ENCODE assay signal across 26 cellular contexts in the genomic region with DNA sequence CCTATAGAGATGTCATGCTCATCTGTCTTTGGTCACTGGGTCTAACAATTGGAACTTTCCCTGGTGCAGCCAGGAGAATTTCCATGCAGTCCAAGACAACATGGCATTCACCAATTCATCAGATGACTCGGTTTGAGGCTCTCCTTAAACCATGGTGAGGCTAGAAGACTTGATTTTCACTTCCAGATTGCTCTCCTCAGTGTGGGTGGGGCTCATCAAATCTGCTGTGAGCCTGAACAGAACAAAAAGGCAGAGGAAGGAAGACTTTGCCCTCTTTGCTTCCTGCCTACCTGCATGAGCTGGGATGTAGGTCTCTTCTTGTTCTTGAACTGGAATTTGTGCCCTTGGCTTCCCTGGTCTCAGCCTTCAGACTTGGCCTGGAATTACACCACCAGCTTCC.
A peak's percentile ranks its signal among the peaks of the same experiment; 100 is the strongest.
DNase-seq lines count a peak whose midpoint lies in the region; ATAC-seq, FAIRE-seq and TF ChIP-seq lines count a peak whose summit lies in the region.
"Had no signal": no experiment of that assay in that cellular context is flagged by ENCODE, and none has a peak within 500 bp of the region (broad histone marks: within the 10 kb centered on the region; RNA-seq: fewer than 3 reads in every experiment).

No MANE protein-coding gene starts in this region.

- no peak for TF ChIP-seq RAD21 in IMR-90 (IDR thresholded peaks at IDR 0.05; ENCODE audit: low read length)

- TF ChIP-seq POLR2A in IMR-90 (IDR thresholded peaks at IDR 0.05; ENCODE audit: low read depth, low read length) (no peak), endothelial cell of umbilical vein (IDR thresholded peaks at IDR 0.05; ENCODE audit: low read depth, low read length) (no peak)

- H4K5ac ChIP-seq in IMR-90 (ENCODE audit: low read depth, low read length), result no peak overlapping the region

- H3K9me3 Mint-ChIP-seq in activated naive CD8-positive, alpha-beta T cell (ENCODE audit: low read depth), result peaks cover 5% of the 10 kb centered on the region
- H3K9me3 Mint-ChIP-seq in activated naive CD8-positive, alpha-beta T cell treated with anti-CD3 and anti-CD28 coated beads for 36 hours, result peaks cover 12% of the 10 kb centered on the region
- H3K9me3 Mint-ChIP-seq in stimulated activated memory B cell treated with anti-CD40 and anti-IgM and Interleukin-4, amounts not matched to agents 10 μg/mL and 1 μg/mL and 100 μg/mL, for 72 hours, result no peaks in the 10 kb centered on the region
- H3K9me3 Mint-ChIP-seq in Calu3 (ENCODE audit: low read depth, unreplicated experiment), result no peaks in the 10 kb centered on the region
- H3K9me3 Mint-ChIP-seq: dendritic cell treated with granulocyte-macrophage colony-stimulating factor and Interleukin-4, amounts not matched to agents 40 ng/mL and 50 ng/mL, for 4 days; neural progenitor cell; stimulated activated naive CD8-positive, alpha-beta T cell treated with anti-CD3 and anti-CD28 coated beads, Interleukin-15, amount 100 ng/mL, for 72 hours had no signal

- no peak overlapping the region for H3K14ac ChIP-seq in IMR-90 (replicated peaks; ENCODE audit: low read depth, low read length)

- H3K23ac ChIP-seq in IMR-90 (ENCODE audit: low read depth, low read length), result no peak overlapping the region

- DNase-seq in activated naive CD8-positive, alpha-beta T cell treated with anti-CD3 and anti-CD28 coated beads for 36 hours, result no peak
- DNase-seq in IMR-90 (no peak), endothelial cell of umbilical vein (ENCODE audit: low read depth, low spot score) (no peak), left ventricle myocardium inferior (no peak), Calu3 (no peak)
- DNase-seq: activated CD4-positive, alpha-beta T cell treated with anti-CD3 and anti-CD28 coated beads for 48 hours; activated gamma-delta T cell treated with Interleukin-2 at 50 U/mL for 16 hours; caudate nucleus; DMS53; GDM1; hypothalamus; Kasumi-1; NCI-H1694; NCI-H510A treated with DMSO at 0.1 percent for 48 hours; NK-92 treated with Interleukin-12 subunit alpha and Interleukin-12 subunit beta, amount 100 ng/mL, for 24 hours; sigmoid colon; stimulated activated CD4-positive, alpha-beta T cell treated with anti-CD3 and anti-CD28 coated beads, Interleukin-15, amount 100 ng/mL, for 24 hours; stimulated activated naive CD8-positive, alpha-beta T cell treated with anti-CD3 and anti-CD28 coated beads, Interleukin-15, amount 100 ng/mL, for 72 hours; thyroid gland had no signal

- H3K79me2 ChIP-seq in endothelial cell of umbilical vein (ENCODE audit: control insufficient read depth, insufficient read depth, low read length), result no peaks in the 10 kb centered on the region

- H3K27me3 ChIP-seq in IMR-90 (ENCODE audit: control insufficient read depth, insufficient read depth, low read length) (no peaks in the 10 kb centered on the region), endothelial cell of umbilical vein (ENCODE audit: control insufficient read depth in 2 of 2, insufficient read depth in 2 of 2, low read length in 2 of 2) (no peaks in the 10 kb centered on the region), left ventricle myocardium inferior (ENCODE audit: low read depth) (no peaks in the 10 kb centered on the region)
- H3K27me3 ChIP-seq: ascending aorta, neural progenitor cell, sigmoid colon, thyroid gland had no signal

- H3K4me1 ChIP-seq in IMR-90 (ENCODE audit: control insufficient read depth, insufficient read depth, low read length) (no peaks in the 10 kb centered on the region), endothelial cell of umbilical vein (ENCODE audit: control insufficient read depth, extremely low read depth, insufficient read depth, low read length) (no peaks in the 10 kb centered on the region), left ventricle myocardium inferior (peaks cover 7% of the 10 kb centered on the region)
- H3K4me1 ChIP-seq: ascending aorta, neural progenitor cell, thyroid gland had no signal

- no peak overlapping the region for H3K4me2 ChIP-seq in IMR-90 (ENCODE audit: low read depth, low read length)
- H3K4me2 ChIP-seq in endothelial cell of umbilical vein (ENCODE audit: insufficient read depth, low read length), result no peak overlapping the region
- H3K4me2 ChIP-seq: neural progenitor cell had no signal

- no peaks in the 10 kb centered on the region for H3K27me3 Mint-ChIP-seq in activated naive CD8-positive, alpha-beta T cell
- no peaks in the 10 kb centered on the region for H3K27me3 Mint-ChIP-seq in activated naive CD8-positive, alpha-beta T cell treated with anti-CD3 and anti-CD28 coated beads for 36 hours
- peaks cover 36% of the 10 kb centered on the region for H3K27me3 Mint-ChIP-seq in stimulated activated memory B cell treated with anti-CD40 and anti-IgM and Interleukin-4, amounts not matched to agents 10 μg/mL and 1 μg/mL and 100 μg/mL, for 72 hours
- no peaks in the 10 kb centered on the region for H3K27me3 Mint-ChIP-seq in Calu3 (ENCODE audit: unreplicated experiment)
- H3K27me3 Mint-ChIP-seq: dendritic cell treated with granulocyte-macrophage colony-stimulating factor and Interleukin-4, amounts not matched to agents 40 ng/mL and 50 ng/mL, for 4 days; stimulated activated naive CD8-positive, alpha-beta T cell treated with anti-CD3 and anti-CD28 coated beads, Interleukin-15, amount 100 ng/mL, for 72 hours had no signal

- H3K9ac ChIP-seq in IMR-90 (ENCODE audit: low read depth, low read length) (no peak overlapping the region), endothelial cell of umbilical vein (replicated peaks; ENCODE audit: extremely low read depth, insufficient read depth, low read length) (no peak overlapping the region)
- H3K9ac ChIP-seq: neural progenitor cell had no signal

- no peak overlapping the region for H2AK9ac ChIP-seq in IMR-90 (replicated peaks; ENCODE audit: low read depth, low read length, poor library complexity)

- no peak overlapping the region for H4K8ac ChIP-seq in IMR-90 (ENCODE audit: low read depth in 2 of 2, low read length in 2 of 2)

- intact Hi-C loops in IMR-90 (cut with micrococcal nuclease), result no loop called here
- intact Hi-C loops in endothelial cell of umbilical vein (cut with micrococcal nuclease), result no loop called here
- intact Hi-C loops in left ventricle myocardium inferior (cut with micrococcal nuclease), result no loop called here
- intact Hi-C loops in Calu3 (cut with micrococcal nuclease; ENCODE audit: unreplicated experiment), result no loop called here

- no peak overlapping the region for H3K4me3 Mint-ChIP-seq in activated naive CD8-positive, alpha-beta T cell
- H3K4me3 Mint-ChIP-seq in activated naive CD8-positive, alpha-beta T cell treated with anti-CD3 and anti-CD28 coated beads for 36 hours, result no peak overlapping the region
- H3K4me3 Mint-ChIP-seq in stimulated activated memory B cell treated with anti-CD40 and anti-IgM and Interleukin-4, amounts not matched to agents 10 μg/mL and 1 μg/mL and 100 μg/mL, for 72 hours, result no peak overlapping the region
- H3K4me3 Mint-ChIP-seq in Calu3 (ENCODE audit: low read depth, unreplicated experiment), result no peak overlapping the region
- H3K4me3 Mint-ChIP-seq: dendritic cell treated with granulocyte-macrophage colony-stimulating factor and Interleukin-4, amounts not matched to agents 40 ng/mL and 50 ng/mL, for 4 days; neural progenitor cell; stimulated activated naive CD8-positive, alpha-beta T cell treated with anti-CD3 and anti-CD28 coated beads, Interleukin-15, amount 100 ng/mL, for 72 hours had no signal

- no peak overlapping the region for H2BK15ac ChIP-seq in IMR-90 (ENCODE audit: low read depth, low read length)

- BruUV-seq in IMR-90 (replicated peaks; lab: Mats Ljungman, UMichigan), result no TSS peak
- no TSS peak for BruUV-seq in endothelial cell of umbilical vein (replicated peaks; lab: Mats Ljungman, UMichigan)
- no TSS peak for BruUV-seq in Calu3 (replicated peaks; lab: Mats Ljungman, UMichigan)

- H3K36me3 Mint-ChIP-seq in activated naive CD8-positive, alpha-beta T cell, result peaks cover 10% of the 10 kb centered on the region
- peaks cover 10% of the 10 kb centered on the region for H3K36me3 Mint-ChIP-seq in activated naive CD8-positive, alpha-beta T cell treated with anti-CD3 and anti-CD28 coated beads for 36 hours
- H3K36me3 Mint-ChIP-seq in stimulated activated memory B cell treated with anti-CD40 and anti-IgM and Interleukin-4, amounts not matched to agents 10 μg/mL and 1 μg/mL and 100 μg/mL, for 72 hours, result peaks cover 7% of the 10 kb centered on the region
- no peaks in the 10 kb centered on the region for H3K36me3 Mint-ChIP-seq in Calu3 (ENCODE audit: insufficient read depth, unreplicated experiment)
- H3K36me3 Mint-ChIP-seq: neural progenitor cell had no signal

- no CpG with 5 or more reads among the region's 1 CpG for WGBS in IMR-90 (ENCODE audit: extremely low coverage in 2 of 2, insufficient read length in 1 of 2), 2 experiments

- no peak for ATAC-seq in IMR-90 (ENCODE audit: low read depth)
- ATAC-seq in stimulated activated memory B cell treated with anti-CD40 and anti-IgM and Interleukin-4, amounts not matched to agents 10 μg/mL and 1 μg/mL and 100 μg/mL, for 72 hours, result peak; percentile 47
- ATAC-seq in GM19463 (IDR thresholded peaks at IDR 0.05; ENCODE audit: unreplicated experiment), result no peak
- ATAC-seq: stimulated activated naive CD8-positive, alpha-beta T cell treated with anti-CD3 and anti-CD28 coated beads, Interleukin-15, amount 100 ng/mL, for 72 hours had no signal

- TF ChIP-seq CTCF in IMR-90 (conservative IDR thresholded peaks at IDR 0.05; ENCODE audit: low read depth, low read length) (no peak), endothelial cell of umbilical vein (IDR thresholded peaks at IDR 0.05; ENCODE audit: extremely low read depth in 1 of 2, insufficient read depth in 1 of 2, low read depth in 1 of 2, low read length in 2 of 2) (no peak), left ventricle myocardium inferior (IDR thresholded peaks at IDR 0.05; ENCODE audit: borderline replicate concordance) (no peak), Calu3 (IDR thresholded peaks at IDR 0.05; ENCODE audit: unreplicated experiment) (no peak)

- H2AFZ ChIP-seq in IMR-90 (replicated peaks; ENCODE audit: low read length, poor library complexity) (no peak overlapping the region), endothelial cell of umbilical vein (ENCODE audit: low read depth, low read length) (no peak overlapping the region)
- H2AFZ ChIP-seq: neural progenitor cell had no signal

- no peak overlapping the region for H2BK5ac ChIP-seq in IMR-90 (ENCODE audit: low read depth, low read length, poor library complexity, severe bottlenecking)

- in situ Hi-C loops in IMR-90 (cut with MboI; ENCODE audit: low sequenced_read_pairs), result no loop called here

- H3K79me1 ChIP-seq in IMR-90 (ENCODE audit: low read depth in 1 of 2, low read length in 2 of 2), result no peaks in the 10 kb centered on the region

- H3K36me3 ChIP-seq in IMR-90 (ENCODE audit: control insufficient read depth, insufficient read depth, low read length) (no peaks in the 10 kb centered on the region), endothelial cell of umbilical vein (ENCODE audit: control insufficient read depth in 2 of 2, extremely low read depth in 1 of 2, insufficient read depth in 2 of 2, low read length in 2 of 2) (no peaks in the 10 kb centered on the region), left ventricle myocardium inferior (no peaks in the 10 kb centered on the region)
- H3K36me3 ChIP-seq: ascending aorta, neural progenitor cell, sigmoid colon, thyroid gland had no signal

- H4K91ac ChIP-seq in IMR-90 (ENCODE audit: insufficient read depth, low read depth, low read length), result no peak overlapping the region

- H3K9me1 ChIP-seq in IMR-90 (ENCODE audit: insufficient read depth, low read length) (no peaks in the 10 kb centered on the region; the same call in 1 of the 2 replicates), endothelial cell of umbilical vein (replicated peaks; ENCODE audit: control insufficient read depth, extremely low read depth, insufficient read depth, low read length) (no peaks in the 10 kb centered on the region)

- H2BK120ac ChIP-seq in IMR-90 (ENCODE audit: low read depth, low read length), result no peak overlapping the region

- no peak overlapping the region for H3K18ac ChIP-seq in IMR-90 (ENCODE audit: low read depth, low read length)

- POLR2A ChIA-PET in IMR-90 (lab: Charles Lee; ENCODE audit: unreplicated experiment), result no interaction called here
- POLR2A ChIA-PET in endothelial cell of umbilical vein (lab: Charles Lee), result no interaction called here

- dilution Hi-C loops in IMR-90 (cut with HindIII; ENCODE audit: low sequenced_read_pairs, unreplicated experiment), result no loop called here
- dilution Hi-C loops in endothelial cell of umbilical vein (cut with MboI; ENCODE audit: extremely low pct_ligation_motif_present, low sequenced_read_pairs), result no loop called here

- CTCF ChIA-PET in IMR-90 (lab: Yijun Ruan, JAX) (no interaction called here), endothelial cell of umbilical vein (lab: Charles Lee) (no interaction called here), Calu3 (lab: Charles Lee) (no interaction called here)

- H3K27ac Mint-ChIP-seq in activated naive CD8-positive, alpha-beta T cell, result peak overlapping the region; percentile 34
- H3K27ac Mint-ChIP-seq in activated naive CD8-positive, alpha-beta T cell treated with anti-CD3 and anti-CD28 coated beads for 36 hours, result no peak overlapping the region
- H3K27ac Mint-ChIP-seq in stimulated activated memory B cell treated with anti-CD40 and anti-IgM and Interleukin-4, amounts not matched to agents 10 μg/mL and 1 μg/mL and 100 μg/mL, for 72 hours, result no peak overlapping the region
- H3K27ac Mint-ChIP-seq in Calu3 (ENCODE audit: unreplicated experiment), result no peak overlapping the region
- H3K27ac Mint-ChIP-seq: dendritic cell treated with granulocyte-macrophage colony-stimulating factor and Interleukin-4, amounts not matched to agents 40 ng/mL and 50 ng/mL, for 4 days; neural progenitor cell; stimulated activated naive CD8-positive, alpha-beta T cell treated with anti-CD3 and anti-CD28 coated beads, Interleukin-15, amount 100 ng/mL, for 72 hours had no signal

- peak; percentile 55 for FAIRE-seq in endothelial cell of umbilical vein (lab: Jason Lieb, UNC)
- FAIRE-seq: HTR-8/SVneo had no signal

- no peak overlapping the region for H3K4ac ChIP-seq in IMR-90 (ENCODE audit: low read depth, low read length)

- H3K56ac ChIP-seq in IMR-90 (ENCODE audit: extremely low read depth, insufficient read depth, low read length), result no peak overlapping the region

- H3K27ac ChIP-seq in IMR-90 (ENCODE audit: insufficient read depth, low read length) (no peak overlapping the region), endothelial cell of umbilical vein (ENCODE audit: insufficient read depth, low read depth, low read length) (no peak overlapping the region), left ventricle myocardium inferior (replicated peaks) (no peak overlapping the region)
- H3K27ac ChIP-seq: ascending aorta, neural progenitor cell, sigmoid colon, thyroid gland had no signal

- H3K4me1 Mint-ChIP-seq in activated naive CD8-positive, alpha-beta T cell (ENCODE audit: low read depth), result peaks cover 64% of the 10 kb centered on the region
- H3K4me1 Mint-ChIP-seq in activated naive CD8-positive, alpha-beta T cell treated with anti-CD3 and anti-CD28 coated beads for 36 hours, result peaks cover 33% of the 10 kb centered on the region
- H3K4me1 Mint-ChIP-seq in stimulated activated memory B cell treated with anti-CD40 and anti-IgM and Interleukin-4, amounts not matched to agents 10 μg/mL and 1 μg/mL and 100 μg/mL, for 72 hours, result peaks cover 19% of the 10 kb centered on the region
- no peaks in the 10 kb centered on the region for H3K4me1 Mint-ChIP-seq in Calu3 (ENCODE audit: low read depth, unreplicated experiment)
- H3K4me1 Mint-ChIP-seq: neural progenitor cell had no signal

- H3K4me3 ChIP-seq in IMR-90 (ENCODE audit: insufficient read depth, low read depth, low read length) (no peak overlapping the region), endothelial cell of umbilical vein (replicated peaks in 1 of 3; ENCODE audit: insufficient read depth in 1 of 3, low read depth in 1 of 3, low read length in 3 of 3) (no peak overlapping the region), left ventricle myocardium inferior (no peak overlapping the region)
- H3K4me3 ChIP-seq: ascending aorta, neural progenitor cell, sigmoid colon, thyroid gland had no signal

- H2BK20ac ChIP-seq in IMR-90 (ENCODE audit: low read depth, low read length), result no peak overlapping the region

- 0 out of 2 replicates have a peak overlapping the region, but pooled peaks have one; percentile 24 for H2AK5ac ChIP-seq in IMR-90 (ENCODE audit: low read depth, low read length)

- H3K9me3 ChIP-seq in IMR-90 (ENCODE audit: control insufficient read depth, insufficient read depth, low read length) (no peaks in the 10 kb centered on the region), endothelial cell of umbilical vein (replicated peaks; ENCODE audit: control insufficient read depth, insufficient read depth, low read length) (no peaks in the 10 kb centered on the region), left ventricle myocardium inferior (replicated peaks) (peaks cover 9% of the 10 kb centered on the region)
- H3K9me3 ChIP-seq: ascending aorta, sigmoid colon, thyroid gland had no signal

- H4K20me1 ChIP-seq in IMR-90 (ENCODE audit: insufficient read depth, low read length) (no peaks in the 10 kb centered on the region), endothelial cell of umbilical vein (replicated peaks; ENCODE audit: control insufficient read depth, extremely low read depth, insufficient read depth, low read length) (no peaks in the 10 kb centered on the region)
